ENCODE assay signal across 1 cellular context in the genomic region with DNA sequence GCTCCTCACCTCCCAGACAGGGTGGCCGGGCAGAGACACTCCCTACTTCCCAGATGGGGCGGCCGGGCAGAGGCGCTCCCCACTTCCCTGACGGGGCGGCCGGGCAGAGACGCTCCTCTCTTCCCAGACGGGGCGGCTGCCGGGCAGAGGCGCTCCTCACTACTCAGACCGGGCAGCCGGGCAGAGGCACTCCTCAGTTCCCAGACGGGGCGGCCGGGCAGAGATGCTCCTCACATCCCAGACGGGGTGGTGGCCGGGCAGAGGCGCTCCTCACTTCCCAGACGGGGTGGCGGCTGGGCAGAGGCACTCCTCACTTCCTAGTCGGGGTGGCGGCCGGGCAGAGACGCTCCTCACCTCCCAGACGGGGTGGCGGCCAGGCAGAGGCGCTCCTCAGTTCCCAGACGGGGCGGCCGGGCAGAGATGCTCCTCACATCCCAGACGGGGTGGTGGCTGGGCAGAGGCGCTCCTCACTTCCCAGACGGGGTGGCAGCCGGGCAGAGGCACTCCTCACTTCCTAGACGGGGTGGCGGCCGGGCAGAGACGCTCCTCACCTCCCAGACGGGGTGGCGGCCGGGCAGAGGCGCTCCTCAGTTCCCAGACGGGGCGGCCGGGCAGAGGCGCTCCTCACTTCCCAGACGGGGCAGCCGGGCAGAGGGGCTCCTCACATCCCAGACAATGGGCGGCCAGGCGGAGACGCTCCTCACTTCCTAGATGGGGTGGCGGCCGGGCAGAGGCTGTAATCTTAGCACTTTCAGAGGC. TPM values are rescaled to one million over a fixed set of nuclear protein-coding genes. Genes with fewer than 3 reads are reported as not detected.
"Had no signal": no experiment of that assay in that cellular context is flagged by ENCODE, and none has a peak within 500 bp of the region (broad histone marks: within the 10 kb centered on the region; RNA-seq: fewer than 3 reads in every experiment).

No MANE protein-coding gene starts in this region.

RNA-seq across cellular contexts. Expression of a gene that starts 59.6 kb away (rescaled TPM):
- polyA plus RNA-seq: naive thymus-derived CD8-positive, alpha-beta T cell had no signal
